Comparison of ENCODE assay signal across 8 cellular contexts in the genomic region with DNA sequence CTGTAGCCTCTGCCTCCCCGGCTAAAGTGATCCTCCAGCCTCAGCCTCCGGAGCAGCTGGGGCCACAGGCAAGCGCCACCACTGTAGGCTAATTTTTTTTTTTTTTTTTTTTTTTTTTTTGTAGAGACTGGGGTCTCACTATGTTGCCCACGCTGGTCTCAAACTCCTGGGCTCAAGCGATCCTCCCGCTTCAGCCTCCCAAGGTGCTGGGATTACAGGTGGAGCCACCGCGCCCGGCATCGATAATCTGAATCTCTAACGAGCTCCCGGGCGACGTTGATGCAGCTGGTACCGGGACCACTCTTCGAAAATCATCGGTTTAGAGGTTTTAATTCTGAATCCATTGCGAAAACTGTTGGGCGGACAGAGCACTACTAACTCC. TPM values are rescaled to one million over a fixed set of nuclear protein-coding genes. Genes with fewer than 3 reads are reported as not detected.
DNase-seq lines count a peak whose midpoint lies in the region; ATAC-seq and TF ChIP-seq lines count a peak whose summit lies in the region.

No MANE protein-coding gene starts in this region.

- ATAC-seq in GM18505 (IDR thresholded peaks at IDR 0.05; ENCODE audit: unreplicated experiment) = no peak

- CTCF ChIA-PET in AG04449 (lab: Yijun Ruan, JAX) = interaction anchor here (0.6 to 4.2 kb wide), 9 partner anchors 10 to 649 kb away, joined by 3 to 19 read pairs (median 7); no protein-coding TSS in a partner anchor

- no peaks in the 10 kb centered on the region for H3K27me3 Mint-ChIP-seq in activated naive CD8-positive, alpha-beta T cell

- H3K4me3 Mint-ChIP-seq in activated naive CD8-positive, alpha-beta T cell = peak overlapping the region; percentile 100

- peaks cover 11% of the 10 kb centered on the region for H3K4me1 ChIP-seq in thymus (ENCODE audit: control insufficient read depth, insufficient read depth, low read length)

- TF ChIP-seq CTCF in AG04449 (IDR thresholded peaks at IDR 0.05; ENCODE audit: insufficient read depth, low read length, missing control alignments) = no peak

- POLR2A ChIA-PET in AG04449 (lab: Yijun Ruan, JAX) = interaction anchor here (0.8 to 1.1 kb wide), 2 partner anchors 191 to 326 kb away, joined by 3 to 4 read pairs; a partner anchor contains a TSS

- H3K9me3 Mint-ChIP-seq in activated naive CD8-positive, alpha-beta T cell (ENCODE audit: low read depth) = no peaks in the 10 kb centered on the region

- no peak for TF ChIP-seq POLR2A in GM18505 (IDR thresholded peaks at IDR 0.05; ENCODE audit: borderline replicate concordance, extremely low read depth, insufficient read depth, insufficient read length)

- peaks cover 10% of the 10 kb centered on the region for H3K36me3 Mint-ChIP-seq in activated naive CD8-positive, alpha-beta T cell

- DNase-seq in AG04449 (ENCODE audit: low read depth, low spot score) (no peak), H7 (no peak), medulla oblongata (ENCODE audit: extremely low spot score) (no peak), NCI-H128 (lab: John Stamatoyannopoulos, UW; ENCODE audit: unreplicated experiment) (no peak)

- H3K27me3 ChIP-seq in H7 (ENCODE audit: control insufficient read depth, insufficient read depth, low read length) = no peaks in the 10 kb centered on the region
- no peaks in the 10 kb centered on the region for H3K27me3 ChIP-seq in layer of hippocampus (ENCODE audit: control insufficient read depth, insufficient read depth, low read length)
- H3K27me3 ChIP-seq in thymus (ENCODE audit: control insufficient read depth, insufficient read depth) = no peaks in the 10 kb centered on the region

- peak overlapping the region; percentile 98 for H3K27ac ChIP-seq in layer of hippocampus (ENCODE audit: low read depth, low read length)
- peak overlapping the region; percentile 99 for H3K27ac ChIP-seq in thymus (ENCODE audit: low read depth)

- peak overlapping the region; percentile 100 for H3K27ac Mint-ChIP-seq in activated naive CD8-positive, alpha-beta T cell

- H3K4me3 ChIP-seq in AG04449 (ENCODE audit: low read depth, low read length) (peak overlapping the region; percentile 66), H7 (ENCODE audit: insufficient read depth, low read depth, low read length) (peak overlapping the region; percentile 60), thymus (ENCODE audit: low read length) (peak overlapping the region; percentile 70)

- peaks cover 32% of the 10 kb centered on the region for H3K4me1 Mint-ChIP-seq in activated naive CD8-positive, alpha-beta T cell (ENCODE audit: low read depth)

- H3K36me3 ChIP-seq in H7 (replicated peaks; ENCODE audit: control insufficient read depth, insufficient read depth, low read length) (no peaks in the 10 kb centered on the region; the same call in 1 of the 2 replicates), thymus (ENCODE audit: control insufficient read depth, insufficient read depth) (peaks cover 6% of the 10 kb centered on the region)

- WGBS in thymus = 17% methylated on average over 19 of the region's 19 CpGs

- no peaks in the 10 kb centered on the region for H3K9me3 ChIP-seq in thymus (ENCODE audit: control insufficient read depth)

RNA-seq across cellular contexts. Expression of a gene that starts 0.5 kb away (rescaled TPM):
- 7.2 and 8.5 TPM in 2 replicates for total RNA-seq in H7 (2014; rRNA removed; shearing (Covaris generic))
- polyA plus RNA-seq in thymus = 16.0 TPM
